Comparison of ENCODE assay signal across 16 cellular contexts in genomic region chr6:167670938-167671338, GRCh38.
"Had no signal": no experiment of that assay in that cellular context is flagged by ENCODE, and none has a peak within 500 bp of the region (broad histone marks: within the 10 kb centered on the region; RNA-seq: fewer than 3 reads in every experiment).

No MANE protein-coding gene starts in this region.

- H3K36me3 Mint-ChIP-seq: type B pancreatic cell had no signal

- H3K4me3 ChIP-seq: coronary artery, psoas muscle, skin epidermis had no signal

- H3K27ac Mint-ChIP-seq: endodermal cell; naive thymus-derived CD4-positive, alpha-beta T cell; type B pancreatic cell had no signal

- H3K27ac ChIP-seq: coronary artery, foreskin keratinocyte, psoas muscle, skin epidermis had no signal

- H3K9me3 ChIP-seq: psoas muscle had no signal

- H3K4me3 Mint-ChIP-seq: endodermal cell; naive thymus-derived CD4-positive, alpha-beta T cell; type B pancreatic cell had no signal

- H3K27me3 ChIP-seq: foreskin keratinocyte had no signal

- H3K4me1 ChIP-seq: foreskin keratinocyte, psoas muscle had no signal

- DNase-seq: effector CD4-positive, alpha-beta T cell; endodermal cell; erythroblast; foreskin keratinocyte; kidney; left cardiac atrium; left ventricle myocardium superior; mesendoderm; naive thymus-derived CD4-positive, alpha-beta T cell; psoas muscle; retina; stimulated activated CD4-positive, alpha-beta T cell treated with anti-CD3 and anti-CD28 coated beads, Interleukin-2, amount 100 ng/mL, for 48 hours; stimulated activated naive CD4-positive, alpha-beta T cell treated with Interleukin-2 at 50 U/mL for 16 hours had no signal
